ENCODE assay signal across 25 cellular contexts in the genomic region with DNA sequence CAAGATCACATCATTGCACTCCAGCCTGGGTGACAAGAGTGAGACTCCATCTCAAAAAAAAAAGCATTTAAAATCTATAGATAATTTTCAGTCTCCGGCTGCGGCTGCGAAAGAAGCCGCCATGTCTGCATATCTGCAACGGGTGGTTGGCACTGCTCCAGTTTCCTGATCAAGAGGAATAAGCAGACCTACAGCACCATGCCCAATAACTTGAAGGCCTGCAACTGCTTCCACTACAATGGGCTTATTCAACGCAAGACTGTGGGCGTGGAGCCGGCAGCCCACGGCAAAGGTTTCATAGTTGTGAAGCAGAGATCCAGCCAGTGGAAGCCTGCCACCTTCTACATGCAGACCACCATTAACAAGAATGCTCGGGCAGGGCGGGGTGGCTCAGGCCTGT.
"Had no signal": no experiment of that assay in that cellular context is flagged by ENCODE, and none has a peak within 500 bp of the region (broad histone marks: within the 10 kb centered on the region; RNA-seq: fewer than 3 reads in every experiment).

No MANE protein-coding gene starts in this region.

- DNase-seq: activated CD4-positive, alpha-beta T cell treated with anti-CD3 and anti-CD28 coated beads for 48 hours; activated CD4-positive, alpha-beta T cell treated with anti-CD3 and anti-CD28 coated beads, Interleukin-2, amount 50 U/mL, for 48 hours; activated CD4-positive, CD25-positive, alpha-beta regulatory T cell; activated CD8-positive, alpha-beta memory T cell treated with anti-CD3 and anti-CD28 coated beads for 24 hours; activated effector memory CD4-positive, alpha-beta T cell treated with anti-CD3 and anti-CD28 coated beads, Interleukin-2, amount 50 U/mL, for 16 hours; activated naive CD4-positive, alpha-beta T cell treated with anti-CD3 and anti-CD28 coated beads for 36 hours; amniotic stem cell; caudate nucleus; cortex of kidney; effector memory CD8-positive, alpha-beta T cell; foreskin fibroblast; heart left ventricle; hypothalamus; left ventricle myocardium inferior; mesendoderm; natural killer cell; right cardiac atrium; stimulated activated CD4-positive, alpha-beta T cell treated with anti-CD3 and anti-CD28 coated beads, Interleukin-2, amount 100 ng/mL, for 48 hours; stimulated activated naive CD4-positive, alpha-beta T cell treated with Interleukin-2 at 50 U/mL for 16 hours; T-helper 17 cell; T1000; testis; transverse colon had no signal

- H3K9me3 ChIP-seq: heart left ventricle, left ventricle myocardium inferior, testis, transverse colon had no signal

- ATAC-seq: effector memory CD8-positive, alpha-beta T cell; heart left ventricle; natural killer cell; right cardiac atrium; T-helper 17 cell had no signal

- FAIRE-seq: endothelial cell of umbilical vein had no signal

- H3K27ac ChIP-seq: heart left ventricle, left ventricle myocardium inferior, testis, transverse colon had no signal

- H3K27me3 ChIP-seq: heart left ventricle, testis, transverse colon had no signal

- H3K36me3 ChIP-seq: heart left ventricle, left ventricle myocardium inferior, transverse colon had no signal

- H3K4me3 ChIP-seq: heart left ventricle, left ventricle myocardium inferior, lung, testis, transverse colon had no signal

- H3K4me1 ChIP-seq: left ventricle myocardium inferior, testis had no signal
